24 cellular contexts compared by ENCODE assay signal in the genomic region with DNA sequence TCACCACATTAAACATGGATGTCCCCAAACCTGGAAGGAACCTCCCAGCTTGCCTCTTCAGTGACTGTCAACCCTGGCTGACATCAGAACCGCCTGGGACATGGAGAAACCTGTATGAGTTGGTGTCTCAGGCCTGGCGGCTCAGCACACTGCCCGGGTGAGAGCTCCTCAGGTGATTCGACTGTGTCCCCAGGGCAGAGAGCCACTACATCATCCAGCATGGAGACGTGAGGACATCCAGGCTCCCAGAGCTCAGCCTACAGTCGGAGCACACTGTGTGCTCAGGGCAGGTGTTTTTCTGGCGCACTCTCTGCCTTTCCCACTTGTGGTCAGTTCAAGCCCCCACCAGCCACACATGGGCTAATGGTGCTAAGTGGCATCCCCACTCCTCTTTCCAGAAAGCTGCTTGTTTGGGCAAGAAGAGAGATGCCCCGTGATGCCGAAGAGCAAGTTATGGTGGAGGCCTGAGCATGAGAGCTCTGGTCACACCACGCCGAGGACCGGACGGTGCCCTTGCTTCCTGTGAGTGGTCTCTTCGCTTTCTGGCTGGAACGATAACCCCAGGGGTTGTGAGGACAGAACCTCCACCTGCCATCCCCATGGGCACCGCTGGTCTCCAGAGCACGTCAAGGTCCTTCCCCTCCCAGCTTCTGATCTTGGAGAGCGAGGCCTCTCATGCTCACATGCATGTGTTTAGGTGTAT. TPM values are rescaled to one million over a fixed set of nuclear protein-coding genes. Genes with fewer than 3 reads are reported as not detected.
DNase-seq lines count a peak whose midpoint lies in the region; ATAC-seq, FAIRE-seq and TF ChIP-seq lines count a peak whose summit lies in the region.
"Had no signal": no experiment of that assay in that cellular context is flagged by ENCODE, and none has a peak within 500 bp of the region (broad histone marks: within the 10 kb centered on the region; RNA-seq: fewer than 3 reads in every experiment).

No MANE protein-coding gene starts in this region.

- H3K36me3 ChIP-seq in right lobe of liver (no peaks in the 10 kb centered on the region), HepG2 (replicated peaks in 1 of 2; ENCODE audit: control insufficient read depth in 1 of 2, insufficient read depth in 2 of 2, low read length in 2 of 2) (peaks cover 19 to 44% of the 10 kb centered on the region in 2 experiments; a peak in 4 of 5 replicates), ovary (no peaks in the 10 kb centered on the region), aorta (ENCODE audit: control insufficient read depth in 1 of 2, insufficient read depth in 2 of 2, low read length in 1 of 2) (no peaks in the 10 kb centered on the region)

- TF ChIP-seq CTCF in right lobe of liver (IDR thresholded peaks at IDR 0.05) (no peak), HepG2 (CRISPR knock-in tag; IDR thresholded peaks at IDR 0.05) (no peak), dorsolateral prefrontal cortex (IDR thresholded peaks at IDR 0.05 in 54 of 56, conservative IDR thresholded peaks at IDR 0.05 in 2 of 56; ENCODE audit: low read depth in 1 of 56, partially characterized antibody in 56 of 56) (no peak), ovary (IDR thresholded peaks at IDR 0.05) (no peak), GM13976 (IDR thresholded peaks at IDR 0.05; ENCODE audit: borderline replicate concordance, control extremely low read depth, extremely low read depth, insufficient read depth, missing control alignments) (no peak)

- WGBS in right lobe of liver (ENCODE audit: insufficient coverage, low coverage, low lambda C conversion rate, missing lambda C conversion rate) = 95% methylated on average over 8 of the region's 18 CpGs
- 80% methylated on average over 5 of the region's 18 CpGs for WGBS in HepG2 (ENCODE audit: low lambda C conversion rate)
- WGBS in ovary, 3 donors = 88 to 95% (median 95%) methylated on average over 17 to 18 of the region's 18 CpGs
- 91% methylated on average over 18 of the region's 18 CpGs for WGBS in aorta, 2 donors

- H3K4me2 ChIP-seq in HepG2 (ENCODE audit: low read depth, low read length) = no peak overlapping the region

- POLR2A ChIA-PET in HepG2 (lab: Yijun Ruan, JAX) = no interaction called here

- H3K27me3 ChIP-seq in right lobe of liver (no peaks in the 10 kb centered on the region), HepG2 (ENCODE audit: control insufficient read depth in 1 of 2, insufficient read depth in 2 of 2, low read length in 2 of 2) (no peaks in the 10 kb centered on the region), dorsolateral prefrontal cortex (no peaks in the 10 kb centered on the region), ovary (no peaks in the 10 kb centered on the region), aorta (ENCODE audit: control insufficient read depth in 1 of 2, insufficient read depth in 2 of 2, low read length in 1 of 2) (no peaks in the 10 kb centered on the region)
- H3K27me3 ChIP-seq: pancreas, tibial artery had no signal

- no peaks in the 10 kb centered on the region for H3K9me3 ChIP-seq in right lobe of liver
- no peaks in the 10 kb centered on the region for H3K9me3 ChIP-seq in HepG2 (ENCODE audit: low read length)
- H3K9me3 ChIP-seq in ovary = no peaks in the 10 kb centered on the region
- H3K9me3 ChIP-seq in aorta (ENCODE audit: control insufficient read depth, low read length) = no peaks in the 10 kb centered on the region
- H3K9me3 ChIP-seq: pancreas, tibial artery had no signal

- H3K27ac ChIP-seq in right lobe of liver (no peak overlapping the region), HepG2 (ENCODE audit: extremely low read length, insufficient read depth, low read length) (no peak overlapping the region), dorsolateral prefrontal cortex (peak overlapping the region in 13 of 59 donors; percentile 8 to 89 (median 35)), ovary (no peak overlapping the region), aorta (ENCODE audit: low read depth in 1 of 2, low read length in 2 of 2) (no peak overlapping the region)
- H3K27ac ChIP-seq: coronary artery, pancreas, SK-N-MC, tibial artery had no signal

- BruUV-seq in HepG2 (replicated peaks; lab: Mats Ljungman, UMichigan) = no TSS peak

- no peaks in the 10 kb centered on the region for H3K79me2 ChIP-seq in HepG2 (ENCODE audit: insufficient read depth, low read length)

- peak in 2 of 3 donors; percentile 21 to 22 for DNase-seq in right lobe of liver
- DNase-seq in HepG2 (ENCODE audit: low spot score) = no peak
- DNase-seq in dorsolateral prefrontal cortex = peak in 6 of 10 donors; percentile 17 to 36 (median 23)
- peak in 4 of 5 donors; percentile 12 to 28 (median 21) for DNase-seq in ovary
- DNase-seq in aorta = peak; percentile 44 to 57
- DNase-seq in GM13976 (ENCODE audit: low spot score) = no peak
- DNase-seq in NCI-H748 treated with DMSO at 0.1 percent for 48 hours (lab: John Stamatoyannopoulos, UW) = no peak
- DNase-seq in NCI-H128 (lab: John Stamatoyannopoulos, UW; ENCODE audit: unreplicated experiment) = no peak
- DNase-seq: CD8-positive, alpha-beta memory T cell; DMS53; kidney glomerular epithelial cell; mesendoderm; NCI-H1436; NCI-H510A; stimulated activated CD4-positive, alpha-beta T cell treated with anti-CD3 and anti-CD28 coated beads, Interleukin-2, amount 100 ng/mL, for 24 hours; stimulated activated naive CD4-positive, alpha-beta T cell treated with Interleukin-2 at 50 U/mL for 16 hours; T-helper 9 cell had no signal

- TF ChIP-seq EP300 in HepG2 (IDR thresholded peaks at IDR 0.05; ENCODE audit: low read depth in 2 of 2, low read length in 2 of 2) (no peak), HepG2 (CRISPR knock-in tag; IDR thresholded peaks at IDR 0.05; ENCODE audit: borderline replicate concordance) (no peak), ovary (IDR thresholded peaks at IDR 0.05) (no peak)

- no peaks in the 10 kb centered on the region for H3K4me1 ChIP-seq in right lobe of liver
- no peaks in the 10 kb centered on the region for H3K4me1 ChIP-seq in HepG2 (ENCODE audit: insufficient read depth, low read length)
- H3K4me1 ChIP-seq in ovary (ENCODE audit: insufficient read depth) = peaks cover 9% of the 10 kb centered on the region
- no peaks in the 10 kb centered on the region for H3K4me1 ChIP-seq in aorta (ENCODE audit: control insufficient read depth in 1 of 2, insufficient read depth in 2 of 2, low read length in 2 of 2)
- H3K4me1 ChIP-seq: pancreas had no signal

- intact Hi-C loops in right lobe of liver (cut with DNase I) (no loop called here), HepG2 (cut with micrococcal nuclease; ENCODE audit: unreplicated experiment) (no loop called here), dorsolateral prefrontal cortex (cut with DNase I) (no loop called here), ovary (cut with DNase I) (no loop called here), aorta (cut with DNase I) (no loop called here)

- no peak for FAIRE-seq in HepG2 (lab: Jason Lieb, UNC)
- FAIRE-seq: pancreas had no signal

- ATAC-seq in right lobe of liver (no peak), HepG2 (no peak), aorta (ENCODE audit: low FRiP score) (no peak)
- ATAC-seq: naive thymus-derived CD4-positive, alpha-beta T cell; Panc1; pancreas had no signal

- H3K9ac ChIP-seq in HepG2 (ENCODE audit: insufficient read depth, low read depth, low read length) = no peak overlapping the region

- H4K20me1 ChIP-seq in HepG2 (ENCODE audit: insufficient read depth, low read length) = no peaks in the 10 kb centered on the region

- H2AFZ ChIP-seq in HepG2 (ENCODE audit: low read length) = no peak overlapping the region

- TF ChIP-seq POLR2A in right lobe of liver (IDR thresholded peaks at IDR 0.05) = no peak
- no peak for TF ChIP-seq POLR2A in HepG2 (IDR thresholded peaks at IDR 0.05; ENCODE audit: insufficient read depth in 1 of 2, low read depth in 2 of 2, low read length in 2 of 2)
- no peak for TF ChIP-seq POLR2A in ovary (IDR thresholded peaks at IDR 0.05)

- CTCF ChIA-PET in HepG2 (lab: Yijun Ruan, JAX; ENCODE audit: low intra/inter-chr PET ratio, low total read pairs) = no interaction called here

- in situ Hi-C loops in HepG2 (cut with HindIII; ENCODE audit: extremely low pct_ligation_motif_present, low pct_unique_long_range_greater_than_20kb) = no loop called here
- in situ Hi-C loops in GM13976 (cut with MboI; ENCODE audit: low sequenced_read_pairs, unreplicated experiment) = no loop called here

- TF ChIP-seq RAD21 in HepG2 (CRISPR knock-in tag; IDR thresholded peaks at IDR 0.05) = no peak

- H3K4me3 ChIP-seq in right lobe of liver (no peak overlapping the region), HepG2 (replicated peaks in 1 of 3; ENCODE audit: insufficient read depth in 1 of 3, low read depth in 2 of 3, low read length in 3 of 3) (no peak overlapping the region), dorsolateral prefrontal cortex (no peak overlapping the region), ovary (no peak overlapping the region), aorta (ENCODE audit: low read length in 2 of 2) (no peak overlapping the region)
- H3K4me3 ChIP-seq: coronary artery, pancreas, SK-N-MC, tibial artery had no signal

RNA-seq across cellular contexts. Expression of a gene that starts 38.5 kb away (rescaled TPM):
- 1 to 10 TPM in 4 of 6 experiments, under 1 TPM in 1, not detected in 1; 0.42 to 5.8 (median 1.4) TPM for total RNA-seq in right lobe of liver
- not detected in 2 replicates for total RNA-seq in HepG2 (2016; rRNA removed; fragmentation: Illumina TruSeq; extraction: Trizol)
- not detected in 2 replicates for total RNA-seq in HepG2 (2016; cell fraction: cytosol; rRNA removed; fragmentation: Illumina TruSeq; extraction: Trizol; ENCODE audit: low read depth)
- not detected in 2 replicates for total RNA-seq in HepG2 (2016; cell fraction: insoluble cytoplasmic fraction; rRNA removed; fragmentation: Illumina TruSeq; extraction: Trizol)
- total RNA-seq in HepG2 (2016; cell fraction: membrane; rRNA removed; fragmentation: Illumina TruSeq; extraction: Trizol) = not detected in 2 replicates
- total RNA-seq in HepG2 (2016; cell fraction: nucleus; rRNA removed; fragmentation: Illumina TruSeq; extraction: Trizol) = not detected in 2 replicates
- polyA plus RNA-seq in HepG2 (2011; rRNA removed) = 0.03 TPM in 1 of 2 replicates, not detected in the other
- polyA plus RNA-seq in HepG2 (2011; cell fraction: cytosol; rRNA removed) = 0.01 and 0.04 TPM in 2 replicates
- 0.18 and 0.26 TPM in 2 replicates for polyA plus RNA-seq in HepG2 (2011; cell fraction: nucleus; rRNA removed)
- polyA plus RNA-seq in HepG2 (2012) = 0.05 and 0.07 TPM in 2 replicates
- polyA plus RNA-seq in HepG2 (2016; cell fraction: cytosol; fragmentation: Illumina TruSeq; extraction: Trizol; ENCODE audit: low read depth) = not detected in 2 replicates
- not detected in 2 replicates for polyA plus RNA-seq in HepG2 (2016; cell fraction: insoluble cytoplasmic fraction; fragmentation: Illumina TruSeq; extraction: Trizol; ENCODE audit: low read depth)
- polyA plus RNA-seq in HepG2 (2016; cell fraction: membrane; fragmentation: Illumina TruSeq; extraction: Trizol; ENCODE audit: low read depth) = not detected in 2 replicates
- not detected in 2 replicates for polyA plus RNA-seq in HepG2 (2016; cell fraction: nucleus; fragmentation: Illumina TruSeq; extraction: Trizol; ENCODE audit: insufficient read depth, low read depth)
- 0.30 and 0.84 TPM in 2 replicates for polyA minus RNA-seq in HepG2 (2011; rRNA and poly(A)+ RNA removed; ENCODE audit: low replicate concordance)
- not detected in 2 replicates for polyA minus RNA-seq in HepG2 (2011; cell fraction: cytosol; rRNA and poly(A)+ RNA removed)
- 0.13 TPM in 1 of 2 replicates, not detected in the other for polyA minus RNA-seq in HepG2 (2011; cell fraction: nucleus; rRNA and poly(A)+ RNA removed)
- total RNA-seq in dorsolateral prefrontal cortex = 10 to 100 TPM in 74 of 120 experiments, 1 to 10 TPM in 46; 6.1 to 23.5 (median 11.7) TPM
- 1 to 10 TPM in 2 of 7 donors, under 1 TPM in 4, not detected in 1; 0.24 to 2.6 (median 0.93) TPM for total RNA-seq in ovary
- under 1 TPM; 0.15 to 0.45 TPM for polyA plus RNA-seq in ovary
- 1 to 10 TPM; 1.1 to 2.0 TPM for total RNA-seq in aorta
- under 1 TPM in 1 of 2 donors, not detected in 1; 0.13 TPM for polyA plus RNA-seq in aorta
- total RNA-seq: MCF 10A had no signal

Comparison
In these comparisons a context has a peak if more than half of its experiments do, and no peak if none do; other contexts are left out.
1. DNase-seq: peak in right lobe of liver (2 of 3), dorsolateral prefrontal cortex (6 of 10), ovary (4 of 5) and aorta (2 of 2); none in HepG2 (single experiment), GM13976 (single experiment), NCI-H748 treated with DMSO at 0.1 percent for 48 hours (single experiment) and NCI-H128 (single experiment).